15 cellular contexts compared by ENCODE assay signal in the genomic region with DNA sequence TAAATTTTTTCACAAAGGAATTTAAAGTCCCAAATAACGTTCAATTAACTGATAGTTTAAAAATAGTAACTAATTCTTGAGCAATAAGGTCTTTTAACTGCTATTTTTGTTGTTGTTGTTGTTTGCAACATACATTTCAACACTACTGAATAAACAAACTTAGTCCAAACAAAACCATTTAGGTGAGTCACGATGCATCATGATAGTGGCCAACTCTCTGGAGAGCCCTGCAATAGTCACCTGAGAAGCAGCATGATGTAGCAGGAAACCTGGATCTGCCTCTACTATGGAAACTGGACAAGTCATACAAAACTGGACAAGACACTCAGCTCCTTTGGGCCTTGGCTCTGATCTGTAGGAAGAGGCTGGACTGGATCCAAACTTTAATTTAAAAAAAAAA.
DNase-seq lines count a peak whose midpoint lies in the region; ATAC-seq, FAIRE-seq and TF ChIP-seq lines count a peak whose summit lies in the region.
"Had no signal": no experiment of that assay in that cellular context is flagged by ENCODE, and none has a peak within 500 bp of the region (broad histone marks: within the 10 kb centered on the region; RNA-seq: fewer than 3 reads in every experiment).

No MANE protein-coding gene starts in this region.

- peak; percentile 46 for FAIRE-seq in K562 (lab: Jason Lieb, UNC)

- intact Hi-C loops in K562 (cut with micrococcal nuclease) (no loop called here), stomach (cut with DNase I; ENCODE audit: low total_unique reads) (no loop called here)

- H2AK5ac ChIP-seq in mesenchymal stem cell (ENCODE audit: low read length, severe bottlenecking): no peak overlapping the region

- no peak overlapping the region for H3K4me3 Mint-ChIP-seq in T-helper 17 cell
- H3K4me3 Mint-ChIP-seq: activated naive CD4-positive, alpha-beta T cell treated with anti-CD3 and anti-CD28 coated beads, Interleukin-2, amount 50 U/mL, for 24 hours; T-helper 1 cell treated with Interleukin-12 subunit alpha and Interleukin-12 subunit beta and Interleukin-4 antibody, amounts not matched to agents 30 μg/mL and 1 μg/mL, for 36 hours had no signal

- no peaks in the 10 kb centered on the region for H3K27me3 ChIP-seq in K562 (ENCODE audit: control insufficient read depth in 2 of 2, insufficient read depth in 2 of 2, low read length in 2 of 2)
- H3K27me3 ChIP-seq in mesenchymal stem cell (ENCODE audit: control insufficient read depth in 1 of 2, insufficient read depth in 1 of 2, low read length in 2 of 2): no peaks in the 10 kb centered on the region
- no peaks in the 10 kb centered on the region for H3K27me3 ChIP-seq in stomach
- H3K27me3 ChIP-seq: sigmoid colon, upper lobe of left lung had no signal

- H3K14ac ChIP-seq in mesenchymal stem cell (ENCODE audit: low read length in 2 of 2): no peak overlapping the region

- peaks cover 34% of the 10 kb centered on the region for H3K4me1 Mint-ChIP-seq in T-helper 17 cell

- no peak overlapping the region for H2BK5ac ChIP-seq in mesenchymal stem cell (ENCODE audit: low read depth, low read length, poor library complexity, severe bottlenecking)

- no peak overlapping the region for H2BK12ac ChIP-seq in mesenchymal stem cell (ENCODE audit: low read length in 2 of 2)

- H4K8ac ChIP-seq in mesenchymal stem cell (ENCODE audit: low read length): no peak overlapping the region

- TF ChIP-seq CTCF in K562 (IDR thresholded peaks at IDR 0.05 in 2 of 3, conservative IDR thresholded peaks at IDR 0.05 in 1 of 3; ENCODE audit: insufficient read depth in 2 of 3, low read depth in 1 of 3, low read length in 3 of 3) (no peak), stomach (IDR thresholded peaks at IDR 0.05) (no peak)

- H4K20me1 ChIP-seq in K562 (replicated peaks; ENCODE audit: control insufficient read depth, insufficient read depth, low read length): peaks cover 9% of the 10 kb centered on the region; the same call in 1 of the 2 replicates

- TF ChIP-seq POLR2A in K562 (conservative IDR thresholded peaks at IDR 0.05) (no peak), stomach (IDR thresholded peaks at IDR 0.05) (no peak)

- H3K36me3 ChIP-seq in K562 (ENCODE audit: control insufficient read depth, insufficient read depth, low read length) (no peaks in the 10 kb centered on the region), mesenchymal stem cell (ENCODE audit: control insufficient read depth in 1 of 2, insufficient read depth in 2 of 2, low read depth in 1 of 2, low read length in 2 of 2) (no peaks in the 10 kb centered on the region), stomach (no peaks in the 10 kb centered on the region)
- H3K36me3 ChIP-seq: sigmoid colon, upper lobe of left lung had no signal

- H3K4me3 ChIP-seq in K562 (no peak overlapping the region), mesenchymal stem cell (ENCODE audit: insufficient read depth in 1 of 2, low read depth in 1 of 2, low read length in 2 of 2) (no peak overlapping the region), stomach (no peak overlapping the region)
- H3K4me3 ChIP-seq: sigmoid colon, upper lobe of left lung had no signal

- no peaks in the 10 kb centered on the region for H3K27me3 Mint-ChIP-seq in T-helper 17 cell
- H3K27me3 Mint-ChIP-seq: activated naive CD4-positive, alpha-beta T cell treated with anti-CD3 and anti-CD28 coated beads, Interleukin-2, amount 50 U/mL, for 24 hours had no signal

- H3K27ac ChIP-seq in K562 (ENCODE audit: extremely low read depth, low read depth, low read length) (peak overlapping the region; percentile 55; the same call in 2 of the 3 replicates), mesenchymal stem cell (ENCODE audit: low read length, poor library complexity, severe bottlenecking) (no peak overlapping the region), stomach (no peak overlapping the region)
- H3K27ac ChIP-seq: sigmoid colon, upper lobe of left lung had no signal

- WGBS in K562 (ENCODE audit: insufficient coverage, low coverage, missing lambda C conversion rate): 23% methylated on average over 2 of the region's 2 CpGs
- 50% methylated on average over 1 of the region's 2 CpGs for WGBS in mesenchymal stem cell
- 60 to 68% (median 62%) methylated on average over 2 of the region's 2 CpGs for WGBS in stomach, 5 donors

- H2AFZ ChIP-seq in K562 (ENCODE audit: low read depth, low read length) (no peak overlapping the region), mesenchymal stem cell (ENCODE audit: low read depth, low read length) (no peak overlapping the region)

- no peak overlapping the region for H3K23ac ChIP-seq in mesenchymal stem cell (ENCODE audit: low read length in 2 of 2)

- POLR2A ChIA-PET in K562 (lab: Yijun Ruan, JAX): interaction anchor here (0.7 to 1.2 kb wide), 2 partner anchors 11 to 16 kb away, joined by 4 to 5 read pairs; no protein-coding TSS in a partner anchor

- no peak overlapping the region for H3K27ac Mint-ChIP-seq in T-helper 17 cell
- H3K27ac Mint-ChIP-seq: activated naive CD4-positive, alpha-beta T cell treated with anti-CD3 and anti-CD28 coated beads, Interleukin-2, amount 50 U/mL, for 24 hours; T-helper 1 cell treated with Interleukin-12 subunit alpha and Interleukin-12 subunit beta and Interleukin-4 antibody, amounts not matched to agents 30 μg/mL and 1 μg/mL, for 36 hours had no signal

- H3K36me3 Mint-ChIP-seq in T-helper 17 cell (ENCODE audit: low read depth): no peaks in the 10 kb centered on the region
- H3K36me3 Mint-ChIP-seq: activated naive CD4-positive, alpha-beta T cell treated with anti-CD3 and anti-CD28 coated beads, Interleukin-2, amount 50 U/mL, for 24 hours had no signal

- in situ Hi-C loops in K562 (cut with MboI): no loop called here

- CTCF ChIA-PET in K562 (lab: Yijun Ruan, JAX; ENCODE audit: low intra/inter-chr PET ratio): no interaction called here

- peaks cover 4% of the 10 kb centered on the region for H3K79me1 ChIP-seq in mesenchymal stem cell (replicated peaks; ENCODE audit: low read length, poor library complexity, severe bottlenecking)

- no peak overlapping the region for H2BK120ac ChIP-seq in mesenchymal stem cell (ENCODE audit: low read depth, low read length)

- TF ChIP-seq EP300 in K562 (IDR thresholded peaks at IDR 0.05; ENCODE audit: low read length) (no peak), stomach (IDR thresholded peaks at IDR 0.05) (no peak)

- ATAC-seq in K562 (peak; percentile 47), T-helper 17 cell (no peak)

- no peaks in the 10 kb centered on the region for H3K9me3 ChIP-seq in K562 (replicated peaks; ENCODE audit: control insufficient read depth, insufficient read depth, low read depth, low read length)
- H3K9me3 ChIP-seq in mesenchymal stem cell (ENCODE audit: control insufficient read depth, low read length): no peaks in the 10 kb centered on the region
- no peaks in the 10 kb centered on the region for H3K9me3 ChIP-seq in stomach
- no peaks in the 10 kb centered on the region for H3K9me3 ChIP-seq in T-helper 17 cell (ENCODE audit: control insufficient read depth, low read length, poor library complexity, severe bottlenecking)
- H3K9me3 ChIP-seq: sigmoid colon, upper lobe of left lung had no signal

- H3K79me2 ChIP-seq in K562 (ENCODE audit: control insufficient read depth, insufficient read depth, low read length): peaks cover 100% of the 10 kb centered on the region

- H3K9ac ChIP-seq in K562 (ENCODE audit: insufficient read depth in 1 of 2, low read depth in 2 of 2, low read length in 2 of 2): peak overlapping the region in 1 of 2 experiments; percentile 19; a peak in 1 of 4 replicates
- no peak overlapping the region for H3K9ac ChIP-seq in mesenchymal stem cell (ENCODE audit: low read length)

- H3K18ac ChIP-seq in mesenchymal stem cell (ENCODE audit: low read depth in 1 of 2, low read length in 2 of 2): no peak overlapping the region

- no peak overlapping the region for H3K4ac ChIP-seq in mesenchymal stem cell (ENCODE audit: low read depth in 1 of 2, low read length in 2 of 2)

- DNase-seq in EH (ENCODE audit: low read depth) (peak; percentile 21), NCI-H226 (peak; percentile 28), K562 (ENCODE audit: extremely low read depth in 1 of 4, low spot score in 3 of 4) (peak in 2 of 4 experiments; percentile 25 to 60), mesenchymal stem cell (peak; percentile 85), stomach (no peak), NCI-H2107 (lab: John Stamatoyannopoulos, UW) (no peak), GM19238 (ENCODE audit: insufficient read length, low spot score) (no peak), T-helper 17 cell (no peak)
- DNase-seq: endodermal cell; midbrain; sigmoid colon; stimulated activated CD4-positive, alpha-beta T cell treated with anti-CD3 and anti-CD28 coated beads, Interleukin-4, amount 100 ng/mL, for 4 hours; upper lobe of left lung had no signal

- H2BK15ac ChIP-seq in mesenchymal stem cell (ENCODE audit: low read depth, poor library complexity, severe bottlenecking): no peak overlapping the region

- no peak overlapping the region for H4K91ac ChIP-seq in mesenchymal stem cell (ENCODE audit: low read length)

- H3K4me1 ChIP-seq in K562 (replicated peaks in 1 of 2; ENCODE audit: control insufficient read depth in 2 of 2, insufficient read depth in 2 of 2, low read length in 2 of 2): peaks cover 7 to 50% of the 10 kb centered on the region in 2 experiments; a peak in 4 of 5 replicates
- H3K4me1 ChIP-seq in mesenchymal stem cell (ENCODE audit: control insufficient read depth, insufficient read depth, low read depth, low read length): peaks cover under 1% of the 10 kb centered on the region
- peaks cover 29 to 74% (median 52%) of the 10 kb centered on the region in 4 donors for H3K4me1 ChIP-seq in stomach

- H3K4me2 ChIP-seq in K562 (ENCODE audit: insufficient read depth, low read length) (peak overlapping the region; percentile 8; the same call in 1 of the 2 replicates), mesenchymal stem cell (ENCODE audit: low read length, poor library complexity, severe bottlenecking) (no peak overlapping the region)

- TF ChIP-seq RAD21 in K562 (CRISPR knock-in tag; conservative IDR thresholded peaks at IDR 0.05 in 1 of 2, IDR thresholded peaks at IDR 0.05 in 1 of 2): no peak

- no peaks in the 10 kb centered on the region for H3K9me1 ChIP-seq in K562 (ENCODE audit: control insufficient read depth, insufficient read depth, low read length)

- no TSS peak for BruUV-seq in K562 (replicated peaks; lab: Mats Ljungman, UMichigan)

TF ChIP-seq in K562, 482 proteins besides CTCF, POLR2A, EP300 and RAD21 (continues in another document):
- TF ChIP-seq NFE2 (IDR thresholded peaks at IDR 0.05; ENCODE audit: low read depth) (peak; percentile 58), PTRF (tag; IDR thresholded peaks at IDR 0.05) (no peak), PRMT5 (CRISPR knock-in tag; IDR thresholded peaks at IDR 0.05) (no peak), SMARCE1 (IDR thresholded peaks at IDR 0.05) (0 out of 2 replicates have a peak, but pooled peaks have one; percentile 41), HDAC3 (IDR thresholded peaks at IDR 0.05; ENCODE audit: borderline replicate concordance, partially characterized antibody) (no peak), BHLHE40 (IDR thresholded peaks at IDR 0.05; ENCODE audit: low read length) (peak; percentile 11; the same call in 1 of the 2 replicates), SRSF3 (IDR thresholded peaks at IDR 0.05; ENCODE audit: insufficient read depth, low read length) (no peak), CEBPG (CRISPR knock-in tag; IDR thresholded peaks at IDR 0.05) (no peak), CEBPG (tag; conservative IDR thresholded peaks at IDR 0.05 in 1 of 2, IDR thresholded peaks at IDR 0.05 in 1 of 2) (peak; percentile 26 to 50; a peak in 3 of 4 replicates)

Comparison
In these comparisons a context has a peak if more than half of its experiments do, and no peak if none do; other contexts are left out.
1. DNase-seq: peak in EH (single experiment), NCI-H226 (single experiment) and mesenchymal stem cell (single experiment); none in stomach (single experiment), NCI-H2107 (single experiment), GM19238 (single experiment) and T-helper 17 cell (0 of 3).